Comparison of ENCODE assay signal across 18 cellular contexts in genomic region chr4:187084696-187085095, GRCh38.
"Had no signal": no experiment of that assay in that cellular context is flagged by ENCODE, and none has a peak within 500 bp of the region (broad histone marks: within the 10 kb centered on the region; RNA-seq: fewer than 3 reads in every experiment).

No MANE protein-coding gene starts in this region.

- H3K36me3 ChIP-seq: esophagus squamous epithelium, gastroesophageal sphincter, right atrium auricular region, sigmoid colon had no signal

- H3K4me3 Mint-ChIP-seq: dendritic cell treated with granulocyte-macrophage colony-stimulating factor and Interleukin-4, amounts not matched to agents 40 ng/mL and 50 ng/mL, for 4 days; immature natural killer cell; natural killer cell; neural crest cell had no signal

- H3K27ac Mint-ChIP-seq: dendritic cell treated with granulocyte-macrophage colony-stimulating factor and Interleukin-4, amounts not matched to agents 40 ng/mL and 50 ng/mL, for 4 days; immature natural killer cell; natural killer cell had no signal

- H3K36me3 Mint-ChIP-seq: immature natural killer cell, natural killer cell had no signal

- H3K27me3 Mint-ChIP-seq: dendritic cell treated with granulocyte-macrophage colony-stimulating factor and Interleukin-4, amounts not matched to agents 40 ng/mL and 50 ng/mL, for 4 days had no signal

- H3K9me3 ChIP-seq: esophagus squamous epithelium, gastroesophageal sphincter, mucosa of descending colon, right atrium auricular region, sigmoid colon had no signal

- H3K9me3 Mint-ChIP-seq: dendritic cell treated with granulocyte-macrophage colony-stimulating factor and Interleukin-4, amounts not matched to agents 40 ng/mL and 50 ng/mL, for 4 days; neural crest cell had no signal

- H3K4me1 Mint-ChIP-seq: immature natural killer cell, natural killer cell, neural crest cell had no signal

- ATAC-seq: gastroesophageal sphincter, left colon, mucosa of descending colon, natural killer cell had no signal

- H3K27ac ChIP-seq: esophagus squamous epithelium, gastroesophageal sphincter, right atrium auricular region, sigmoid colon, skin epidermis had no signal

- H3K4me1 ChIP-seq: esophagus squamous epithelium, gastroesophageal sphincter, right atrium auricular region, sigmoid colon had no signal

- H3K4me3 ChIP-seq: esophagus squamous epithelium, gastroesophageal sphincter, mucosa of descending colon, right atrium auricular region, sigmoid colon, skin epidermis had no signal

- DNase-seq: esophagus squamous epithelium; foreskin fibroblast; immature natural killer cell; kidney; left colon; mammary epithelial cell; mucosa of descending colon; natural killer cell; posterior cingulate gyrus; sigmoid colon; stimulated activated CD4-positive, alpha-beta T cell treated with anti-CD3 and anti-CD28 coated beads, Interleukin-12 subunit alpha, Interleukin-12 subunit beta, amount 100 ng/mL, for 4 hours; stimulated activated naive CD4-positive, alpha-beta T cell; trophoblast cell had no signal

- H3K27me3 ChIP-seq: esophagus squamous epithelium, gastroesophageal sphincter, right atrium auricular region, sigmoid colon had no signal
